Comparison of ENCODE assay signal across 8 cellular contexts in the genomic region with DNA sequence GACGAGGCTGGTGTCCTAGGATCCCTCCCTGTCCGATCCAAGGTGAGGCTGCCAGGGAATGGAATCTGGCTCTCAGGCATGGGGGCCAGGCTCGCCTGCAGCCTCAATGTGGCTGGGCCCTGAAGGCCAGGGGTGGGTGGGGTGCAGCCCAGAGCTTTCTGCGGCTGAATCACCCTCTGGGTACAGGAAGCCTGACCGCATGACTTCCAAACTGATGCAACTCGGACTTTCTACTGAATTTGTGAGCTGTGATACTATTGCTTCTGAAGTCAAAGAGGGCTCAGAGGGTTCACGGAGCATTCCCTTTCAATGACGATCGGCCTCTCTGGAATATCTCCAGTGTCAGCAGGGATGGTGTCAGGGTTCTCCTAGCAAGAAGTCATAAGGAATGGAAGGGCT.
DNase-seq lines count a peak whose midpoint lies in the region; ATAC-seq and TF ChIP-seq lines count a peak whose summit lies in the region.

No MANE protein-coding gene starts in this region.

- H3K4me1 ChIP-seq in fibroblast of lung (ENCODE audit: control insufficient read depth, extremely low read depth, insufficient read depth, low read length) (peaks cover 27% of the 10 kb centered on the region), endodermal cell (ENCODE audit: control insufficient read depth, insufficient read depth, low read length) (no peaks in the 10 kb centered on the region)

- no peak overlapping the region for H3K4me2 ChIP-seq in fibroblast of lung (ENCODE audit: extremely low read depth, insufficient read depth, low read length)

- no peaks in the 10 kb centered on the region for H3K79me2 ChIP-seq in fibroblast of lung (ENCODE audit: control insufficient read depth, insufficient read depth, low read length)

- H3K36me3 ChIP-seq in BJ (ENCODE audit: control insufficient read depth, insufficient read depth, low read length), result no peaks in the 10 kb centered on the region
- H3K36me3 ChIP-seq in fibroblast of lung (ENCODE audit: control insufficient read depth, insufficient read depth, low read length), result no peaks in the 10 kb centered on the region
- no peaks in the 10 kb centered on the region for H3K36me3 ChIP-seq in endodermal cell (ENCODE audit: control insufficient read depth, insufficient read depth, low read length)

- DNase-seq in BJ (ENCODE audit: low read depth) (peak; percentile 96), RKO (ENCODE audit: low spot score) (peak; percentile 35), fibroblast of lung (ENCODE audit: low read depth in 2 of 2) (peak; percentile 91 to 97), osteocyte (ENCODE audit: extremely low spot score, unreplicated experiment) (no peak), endodermal cell (no peak)
- no peak for DNase-seq in stimulated activated CD4-positive, alpha-beta T cell treated with anti-CD3 and anti-CD28 coated beads, Interleukin-4, amount 100 ng/mL, for 4 hours

- 89 to 97% methylated on average over 7 to 9 of the region's 9 CpGs for WGBS in endodermal cell (ENCODE audit: insufficient coverage in 1 of 2, insufficient read length in 1 of 2), 2 experiments

- H2AFZ ChIP-seq in fibroblast of lung (ENCODE audit: low read length), result no peak overlapping the region

- CTCF ChIA-PET in BJ (lab: Yijun Ruan, JAX), result interaction anchor here (1.1 to 4.0 kb wide), 5 partner anchors 59 to 422 kb away, joined by 3 to 30 read pairs (median 5); no protein-coding TSS in a partner anchor

- H3K9me3 ChIP-seq in fibroblast of lung (ENCODE audit: control insufficient read depth, insufficient read depth, low read depth, low read length) (no peaks in the 10 kb centered on the region), endodermal cell (ENCODE audit: control insufficient read depth, low read length) (peaks cover 9% of the 10 kb centered on the region)

- H3K4me3 Mint-ChIP-seq in osteocyte (ENCODE audit: unreplicated experiment) (no peak overlapping the region), endodermal cell (no peak overlapping the region)
- no peak overlapping the region for H3K4me3 Mint-ChIP-seq in activated T-helper 17 cell treated with anti-CD3 and anti-CD28 coated beads, Interleukin-2, amount 50 U/mL, for 72 hours

- H3K9me3 Mint-ChIP-seq in osteocyte (ENCODE audit: unreplicated experiment) (no peaks in the 10 kb centered on the region), endodermal cell (peaks cover 42% of the 10 kb centered on the region)
- no peaks in the 10 kb centered on the region for H3K9me3 Mint-ChIP-seq in activated T-helper 17 cell treated with anti-CD3 and anti-CD28 coated beads, Interleukin-2, amount 50 U/mL, for 72 hours

- no peak for ATAC-seq in GM21825 (IDR thresholded peaks at IDR 0.05; ENCODE audit: unreplicated experiment)
- ATAC-seq in activated T-helper 17 cell treated with anti-CD3 and anti-CD28 coated beads, Interleukin-2, amount 50 U/mL, for 72 hours (replicated peaks), result no peak

- H3K27ac Mint-ChIP-seq in osteocyte (ENCODE audit: unreplicated experiment) (peak overlapping the region; percentile 82), endodermal cell (no peak overlapping the region)
- no peak overlapping the region for H3K27ac Mint-ChIP-seq in activated T-helper 17 cell treated with anti-CD3 and anti-CD28 coated beads, Interleukin-2, amount 50 U/mL, for 72 hours

- H4K20me1 ChIP-seq in fibroblast of lung (ENCODE audit: control insufficient read depth, extremely low read depth, insufficient read depth, low read length), result no peaks in the 10 kb centered on the region

- H3K27ac ChIP-seq in fibroblast of lung (ENCODE audit: insufficient read depth, low read length) (peak overlapping the region; percentile 74), endodermal cell (ENCODE audit: low read depth, low read length) (no peak overlapping the region)

- TF ChIP-seq CTCF in BJ (IDR thresholded peaks at IDR 0.05; ENCODE audit: insufficient read depth, low read depth, low read length), result no peak
- TF ChIP-seq CTCF in fibroblast of lung (conservative IDR thresholded peaks at IDR 0.05 in 1 of 2, IDR thresholded peaks at IDR 0.05 in 1 of 2; ENCODE audit: low read depth in 1 of 2, low read length in 2 of 2), result no peak
- no peak for TF ChIP-seq CTCF in osteocyte (IDR thresholded peaks at IDR 0.05)
- TF ChIP-seq CTCF in endodermal cell (conservative IDR thresholded peaks at IDR 0.05), result no peak

- H3K27me3 ChIP-seq in BJ (ENCODE audit: control insufficient read depth, insufficient read depth, low read length) (no peaks in the 10 kb centered on the region), fibroblast of lung (ENCODE audit: control insufficient read depth, insufficient read depth, low read length) (no peaks in the 10 kb centered on the region), endodermal cell (ENCODE audit: control insufficient read depth, insufficient read depth, low read length, poor library complexity, severe bottlenecking) (no peaks in the 10 kb centered on the region)

- H3K36me3 Mint-ChIP-seq in osteocyte (ENCODE audit: unreplicated experiment), result no peaks in the 10 kb centered on the region
- H3K36me3 Mint-ChIP-seq in activated T-helper 17 cell treated with anti-CD3 and anti-CD28 coated beads, Interleukin-2, amount 50 U/mL, for 72 hours (ENCODE audit: low read depth), result no peaks in the 10 kb centered on the region
- no peaks in the 10 kb centered on the region for H3K36me3 Mint-ChIP-seq in endodermal cell (ENCODE audit: low read depth)

- peak overlapping the region; percentile 58 for H3K9ac ChIP-seq in fibroblast of lung (ENCODE audit: insufficient read depth, low read length)
- H3K9ac ChIP-seq in endodermal cell (ENCODE audit: extremely low read depth, low read length, poor library complexity, severe bottlenecking), result no peak overlapping the region

- H3K4me3 ChIP-seq in BJ (ENCODE audit: low read depth, low read length) (no peak overlapping the region), fibroblast of lung (replicated peaks in 1 of 4; ENCODE audit: control extremely low read depth in 1 of 4, insufficient read depth in 1 of 4, low read depth in 3 of 4, low read length in 4 of 4) (no peak overlapping the region), endodermal cell (ENCODE audit: low read length) (no peak overlapping the region)

- H3K4me1 Mint-ChIP-seq in osteocyte (ENCODE audit: unreplicated experiment) (peaks cover 61% of the 10 kb centered on the region), endodermal cell (no peaks in the 10 kb centered on the region)
- peaks cover 13% of the 10 kb centered on the region for H3K4me1 Mint-ChIP-seq in activated T-helper 17 cell treated with anti-CD3 and anti-CD28 coated beads, Interleukin-2, amount 50 U/mL, for 72 hours

- H3K27me3 Mint-ChIP-seq in osteocyte (ENCODE audit: unreplicated experiment) (no peaks in the 10 kb centered on the region), endodermal cell (ENCODE audit: insufficient read depth) (no peaks in the 10 kb centered on the region)
- no peaks in the 10 kb centered on the region for H3K27me3 Mint-ChIP-seq in activated T-helper 17 cell treated with anti-CD3 and anti-CD28 coated beads, Interleukin-2, amount 50 U/mL, for 72 hours

- POLR2A ChIA-PET in BJ (lab: Charles Lee), result interaction anchor here (0.5 kb wide), 1 partner anchor 124 kb away, joined by 4 read pairs; a partner anchor contains a TSS

Comparison
In these comparisons a context has a peak if more than half of its experiments do, and no peak if none do; other contexts are left out.
1. DNase-seq: peak in BJ (single experiment), RKO (single experiment) and fibroblast of lung (2 of 2); none in osteocyte (single experiment), stimulated activated CD4-positive, alpha-beta T cell treated with anti-CD3 and anti-CD28 coated beads, Interleukin-4, amount 100 ng/mL, for 4 hours (0 of 2) and endodermal cell (single experiment).